ENCODE assay signal across 28 cellular contexts in genomic region chr5:178683758-178684157, GRCh38.
"Had no signal": no experiment of that assay in that cellular context is flagged by ENCODE, and none has a peak within 500 bp of the region (broad histone marks: within the 10 kb centered on the region; RNA-seq: fewer than 3 reads in every experiment).

No MANE protein-coding gene starts in this region.

- H3K9me3 Mint-ChIP-seq: activated B cell treated with CpG ODN at 0.5 μM for 24 hours; activated CD4-positive, alpha-beta memory T cell treated with anti-CD3 and anti-CD28 coated beads for 36 hours; activated naive CD8-positive, alpha-beta T cell treated with anti-CD3 and anti-CD28 coated beads for 36 hours; activated T-helper 17 cell treated with anti-CD3 and anti-CD28 coated beads, Interleukin-2, amount 50 U/mL, for 72 hours had no signal

- DNase-seq: activated B cell treated with CpG ODN at 0.5 μM for 24 hours; activated CD4-positive, alpha-beta memory T cell treated with anti-CD3 and anti-CD28 coated beads for 36 hours; activated CD4-positive, alpha-beta T cell treated with anti-CD3 and anti-CD28 coated beads for 1 hour; activated CD4-positive, alpha-beta T cell treated with anti-CD3 and anti-CD28 coated beads, Interleukin-2, amount 10 ng/mL, durations not matched to agents 24 days and 14 days; activated CD8-positive, alpha-beta memory T cell treated with anti-CD3 and anti-CD28 coated beads for 24 hours; activated gamma-delta T cell; activated naive CD4-positive, alpha-beta T cell treated with anti-CD3 and anti-CD28 coated beads, Interleukin-2, amount 10 ng/mL, durations not matched to agents 7 days and 5 days; activated naive CD8-positive, alpha-beta T cell treated with anti-CD3 and anti-CD28 coated beads for 36 hours; activated T-cell treated with anti-CD3 and anti-CD28 coated beads, Interleukin-2, amount 50 U/mL, for 48 hours; caudate nucleus; NCI-H1092; NCI-H1417 treated with DMSO at 0.1 percent for 48 hours; NCI-H1694; NCI-H2029; NCI-H2107; NCI-H2171 treated with DMSO at 0.1 percent for 48 hours; NCI-H345; NCI-H510A; NCI-H526 treated with DMSO at 0.1 percent for 48 hours; NCI-H82; Right ventricle myocardium superior; SJCRH30; SK-N-SH; T-helper 1 cell had no signal

- H3K9me3 ChIP-seq: SJCRH30, SK-N-SH had no signal

- H3K4me3 ChIP-seq: SJCRH30 had no signal

- H3K36me3 Mint-ChIP-seq: activated CD4-positive, alpha-beta memory T cell treated with anti-CD3 and anti-CD28 coated beads for 36 hours; activated naive CD4-positive, alpha-beta T cell treated with anti-CD3 and anti-CD28 coated beads, Interleukin-2, amount 10 ng/mL, durations not matched to agents 7 days and 5 days had no signal

- H3K36me3 ChIP-seq: SJCRH30 had no signal

- H3K27ac Mint-ChIP-seq: activated B cell treated with CpG ODN at 0.5 μM for 24 hours; activated CD4-positive, alpha-beta memory T cell treated with anti-CD3 and anti-CD28 coated beads for 36 hours; activated CD4-positive, alpha-beta T cell treated with anti-CD3 and anti-CD28 coated beads, Interleukin-2, amount 10 ng/mL, durations not matched to agents 24 days and 14 days; activated naive CD4-positive, alpha-beta T cell treated with anti-CD3 and anti-CD28 coated beads, Interleukin-2, amount 10 ng/mL, durations not matched to agents 7 days and 5 days; activated naive CD8-positive, alpha-beta T cell treated with anti-CD3 and anti-CD28 coated beads for 36 hours; activated T-helper 17 cell treated with anti-CD3 and anti-CD28 coated beads, Interleukin-2, amount 50 U/mL, for 72 hours had no signal

- H3K27ac ChIP-seq: KMS-11, RWPE1, SJCRH30 had no signal

- H3K4me1 Mint-ChIP-seq: activated B cell treated with CpG ODN at 0.5 μM for 24 hours; activated CD4-positive, alpha-beta T cell treated with anti-CD3 and anti-CD28 coated beads, Interleukin-2, amount 10 ng/mL, durations not matched to agents 24 days and 14 days; activated naive CD4-positive, alpha-beta T cell treated with anti-CD3 and anti-CD28 coated beads, Interleukin-2, amount 10 ng/mL, durations not matched to agents 7 days and 5 days; activated T-helper 17 cell treated with anti-CD3 and anti-CD28 coated beads, Interleukin-2, amount 50 U/mL, for 72 hours had no signal

- ATAC-seq: activated T-helper 17 cell treated with anti-CD3 and anti-CD28 coated beads, Interleukin-2, amount 50 U/mL, for 72 hours; Panc1 had no signal

- H3K4me3 Mint-ChIP-seq: activated B cell treated with CpG ODN at 0.5 μM for 24 hours; activated CD4-positive, alpha-beta memory T cell treated with anti-CD3 and anti-CD28 coated beads for 36 hours; activated CD4-positive, alpha-beta T cell treated with anti-CD3 and anti-CD28 coated beads, Interleukin-2, amount 10 ng/mL, durations not matched to agents 24 days and 14 days; activated naive CD4-positive, alpha-beta T cell treated with anti-CD3 and anti-CD28 coated beads, Interleukin-2, amount 10 ng/mL, durations not matched to agents 7 days and 5 days; activated naive CD8-positive, alpha-beta T cell treated with anti-CD3 and anti-CD28 coated beads for 36 hours; activated T-helper 17 cell treated with anti-CD3 and anti-CD28 coated beads, Interleukin-2, amount 50 U/mL, for 72 hours had no signal

- H3K27me3 Mint-ChIP-seq: activated CD4-positive, alpha-beta T cell treated with anti-CD3 and anti-CD28 coated beads, Interleukin-2, amount 10 ng/mL, durations not matched to agents 24 days and 14 days; activated naive CD4-positive, alpha-beta T cell treated with anti-CD3 and anti-CD28 coated beads, Interleukin-2, amount 10 ng/mL, durations not matched to agents 7 days and 5 days had no signal

- H3K4me1 ChIP-seq: SJCRH30 had no signal

- H3K27me3 ChIP-seq: SJCRH30 had no signal
